Comparison of ENCODE assay signal across 8 cellular contexts in genomic region chr12:2051700-2052625, GRCh38. TPM values are rescaled to one million over a fixed set of nuclear protein-coding genes. Genes with fewer than 3 reads are reported as not detected.
DNase-seq lines count a peak whose midpoint lies in the region; ATAC-seq and TF ChIP-seq lines count a peak whose summit lies in the region.

No MANE protein-coding gene starts in this region.

- H3K4me3 ChIP-seq in BE2C (ENCODE audit: low read depth, low read length) (peak overlapping the region; percentile 20; the same call in 1 of the 2 replicates), neural progenitor cell (peak overlapping the region; percentile 69)

- no peak overlapping the region for H3K9ac ChIP-seq in neural progenitor cell

- H3K9me3 ChIP-seq in BE2C, result no peaks in the 10 kb centered on the region; the same call in 1 of the 2 replicates
- no peaks in the 10 kb centered on the region for H3K9me3 ChIP-seq in neural progenitor cell (ENCODE audit: low read depth)

- no peak for DNase-seq in BE2C
- peak; percentile 77 for DNase-seq in neural progenitor cell (ENCODE audit: low spot score)
- DNase-seq in LoVo (ENCODE audit: low spot score), result no peak
- no peak for DNase-seq in hepatic stellate cell (ENCODE audit: low spot score)

- peaks cover 79% of the 10 kb centered on the region for H3K27me3 ChIP-seq in BE2C
- peaks cover 78% of the 10 kb centered on the region for H3K27me3 ChIP-seq in neural progenitor cell

- H3K79me2 ChIP-seq in neural progenitor cell (ENCODE audit: low read depth), result no peaks in the 10 kb centered on the region

- H3K36me3 ChIP-seq in BE2C (no peaks in the 10 kb centered on the region), neural progenitor cell (no peaks in the 10 kb centered on the region)

- peak overlapping the region; percentile 35 to 88 (median 73) for H3K4me3 Mint-ChIP-seq in IgD-negative memory B cell
- H3K4me3 Mint-ChIP-seq in neural progenitor cell, result peak overlapping the region; percentile 89

- peaks cover 13% of the 10 kb centered on the region for H3F3A ChIP-seq in neural progenitor cell (ENCODE audit: low read depth)

- peak overlapping the region; percentile 95 for H3K4me2 ChIP-seq in neural progenitor cell

- TF ChIP-seq CTCF in BE2C (IDR thresholded peaks at IDR 0.05; ENCODE audit: low read depth, low read length) (no peak), neural progenitor cell (IDR thresholded peaks at IDR 0.05) (no peak)

- peaks cover 0 to 2% (median 0%) of the 10 kb centered on the region in 3 donors for H3K9me3 Mint-ChIP-seq in IgD-negative memory B cell
- no peaks in the 10 kb centered on the region for H3K9me3 Mint-ChIP-seq in neural progenitor cell

- H3K4me1 Mint-ChIP-seq in IgD-negative memory B cell, result peaks cover 0 to 19% (median 14%) of the 10 kb centered on the region in 3 donors
- peaks cover 16% of the 10 kb centered on the region for H3K4me1 Mint-ChIP-seq in neural progenitor cell

- H3K36me3 Mint-ChIP-seq in IgD-negative memory B cell (peaks cover 2% of the 10 kb centered on the region), neural progenitor cell (no peaks in the 10 kb centered on the region)

- H3K4me1 ChIP-seq in BE2C (no peaks in the 10 kb centered on the region), neural progenitor cell (peaks cover 3% of the 10 kb centered on the region)

- H4K20me1 ChIP-seq in neural progenitor cell (ENCODE audit: low read depth), result no peaks in the 10 kb centered on the region

- no peak for ATAC-seq in GM18867 (IDR thresholded peaks at IDR 0.05; ENCODE audit: unreplicated experiment)
- ATAC-seq in GM19452 (IDR thresholded peaks at IDR 0.05; ENCODE audit: unreplicated experiment), result no peak

- H3K27ac Mint-ChIP-seq in IgD-negative memory B cell (no peak overlapping the region), neural progenitor cell (no peak overlapping the region)

- H3K27me3 Mint-ChIP-seq in IgD-negative memory B cell, result peaks cover 57% of the 10 kb centered on the region
- H3K27me3 Mint-ChIP-seq in neural progenitor cell (ENCODE audit: insufficient read depth, low read depth), result peaks cover 42% of the 10 kb centered on the region

- peak overlapping the region; percentile 3 for H3K27ac ChIP-seq in cingulate gyrus (ENCODE audit: low read depth, low read length)
- H3K27ac ChIP-seq in neural progenitor cell, result no peak overlapping the region

- peak overlapping the region; percentile 90 for H2AFZ ChIP-seq in neural progenitor cell (replicated peaks)

RNA-seq across cellular contexts. Expression of gene CACNA1C, which starts 0.8 kb away (rescaled TPM):
- polyA plus RNA-seq in BE2C (2012; ENCODE audit: insufficient read depth, insufficient read length, low read depth), result not detected
- 0.06 TPM for polyA plus RNA-seq in IgD-negative memory B cell
- total RNA-seq in neural progenitor cell (ENCODE audit: low replicate concordance), result 1.2 and 2.7 TPM in 2 replicates

RNA-seq across cellular contexts. Expression of gene DCP1B, which starts 47.7 kb away (rescaled TPM):
- 12.6 TPM for polyA plus RNA-seq in BE2C (2012; ENCODE audit: insufficient read depth, insufficient read length, low read depth)
- 19.2 TPM for polyA plus RNA-seq in IgD-negative memory B cell
- 20.2 and 25.8 TPM in 2 replicates for total RNA-seq in neural progenitor cell (ENCODE audit: low replicate concordance)
